ENCODE assay signal across 9 cellular contexts in genomic region chrX:140664939-140665338, GRCh38. TPM values are rescaled to one million over a fixed set of nuclear protein-coding genes. Genes with fewer than 3 reads are reported as not detected.
DNase-seq lines count a peak whose midpoint lies in the region; ATAC-seq and TF ChIP-seq lines count a peak whose summit lies in the region.
"Had no signal": no experiment of that assay in that cellular context is flagged by ENCODE, and none has a peak within 500 bp of the region (broad histone marks: within the 10 kb centered on the region; RNA-seq: fewer than 3 reads in every experiment).

No MANE protein-coding gene starts in this region.

- no peak overlapping the region for H3K23ac ChIP-seq in mesenchymal stem cell (ENCODE audit: low read length in 2 of 2)

- no peak overlapping the region for H4K91ac ChIP-seq in mesenchymal stem cell (ENCODE audit: low read length)

- no peaks in the 10 kb centered on the region for H3K36me3 ChIP-seq in mesenchymal stem cell (ENCODE audit: control insufficient read depth in 1 of 2, insufficient read depth in 2 of 2, low read depth in 1 of 2, low read length in 2 of 2)

- no peak overlapping the region for H2BK12ac ChIP-seq in mesenchymal stem cell (ENCODE audit: low read length in 2 of 2)

- no peak overlapping the region for H3K14ac ChIP-seq in mesenchymal stem cell (ENCODE audit: low read length in 2 of 2)

- peaks cover 0 to 5% of the 10 kb centered on the region in 2 experiments for H3K27me3 ChIP-seq in mesenchymal stem cell (ENCODE audit: control insufficient read depth in 1 of 2, insufficient read depth in 1 of 2, low read length in 2 of 2)

- in situ Hi-C loops in astrocyte of the cerebellum (cut with HindIII; ENCODE audit: low sequenced_read_pairs), result no loop called here

- TF ChIP-seq CTCF in astrocyte of the cerebellum (IDR thresholded peaks at IDR 0.05; ENCODE audit: low read depth, low read length, missing control alignments), result peak; percentile 10

- no peak overlapping the region for H3K4ac ChIP-seq in mesenchymal stem cell (ENCODE audit: low read depth in 1 of 2, low read length in 2 of 2)

- no peak overlapping the region for H2AFZ ChIP-seq in mesenchymal stem cell (ENCODE audit: low read depth, low read length)

- H3K18ac ChIP-seq in mesenchymal stem cell (ENCODE audit: low read depth in 1 of 2, low read length in 2 of 2), result no peak overlapping the region

- no peak overlapping the region for H2BK120ac ChIP-seq in mesenchymal stem cell (ENCODE audit: low read depth, low read length)

- H2AK5ac ChIP-seq in mesenchymal stem cell (ENCODE audit: low read length, severe bottlenecking), result no peak overlapping the region

- no peak overlapping the region for H3K4me3 ChIP-seq in Jurkat, Clone E6-1 (ENCODE audit: low read length)
- H3K4me3 ChIP-seq in astrocyte of the cerebellum (ENCODE audit: low read depth, low read length) (no peak overlapping the region), mesenchymal stem cell (ENCODE audit: insufficient read depth in 1 of 2, low read depth in 1 of 2, low read length in 2 of 2) (no peak overlapping the region)

- no peak overlapping the region for H3K9ac ChIP-seq in mesenchymal stem cell (ENCODE audit: low read length)

- 42% methylated on average over 2 of the region's 3 CpGs for WGBS in mesenchymal stem cell

- no peak overlapping the region for H2BK5ac ChIP-seq in mesenchymal stem cell (ENCODE audit: low read depth, low read length, poor library complexity, severe bottlenecking)

- DNase-seq in GM03348 (ENCODE audit: low spot score) (peak; percentile 27), astrocyte of the cerebellum (ENCODE audit: low read depth) (peak; percentile 27), mesenchymal stem cell (peak; percentile 25), NCI-H1092 treated with DMSO at 0.1 percent for 48 hours (lab: John Stamatoyannopoulos, UW) (no peak)
- peak; percentile 15 for DNase-seq in Jurkat, Clone E6-1 (ENCODE audit: low read depth, low spot score)
- DNase-seq: activated CD4-positive, alpha-beta T cell treated with anti-CD3 and anti-CD28 coated beads for 48 hours had no signal

- no peaks in the 10 kb centered on the region for H3K9me3 ChIP-seq in mesenchymal stem cell (ENCODE audit: control insufficient read depth, low read length)

- no peak overlapping the region for H3K27ac ChIP-seq in mesenchymal stem cell (ENCODE audit: low read length, poor library complexity, severe bottlenecking)

- H3K79me1 ChIP-seq in mesenchymal stem cell (replicated peaks; ENCODE audit: low read length, poor library complexity, severe bottlenecking), result no peaks in the 10 kb centered on the region

- H4K8ac ChIP-seq in mesenchymal stem cell (ENCODE audit: low read length), result no peak overlapping the region

- H3K4me2 ChIP-seq in mesenchymal stem cell (ENCODE audit: low read length, poor library complexity, severe bottlenecking), result no peak overlapping the region

- H2BK15ac ChIP-seq in mesenchymal stem cell (ENCODE audit: low read depth, poor library complexity, severe bottlenecking), result no peak overlapping the region

- ATAC-seq in GM18520 (IDR thresholded peaks at IDR 0.05; ENCODE audit: unreplicated experiment), result no peak
- ATAC-seq in GM21515 (IDR thresholded peaks at IDR 0.05; ENCODE audit: unreplicated experiment), result no peak
- ATAC-seq in HG02852 (IDR thresholded peaks at IDR 0.05; ENCODE audit: unreplicated experiment), result no peak

- H3K4me1 ChIP-seq in mesenchymal stem cell (ENCODE audit: control insufficient read depth, insufficient read depth, low read depth, low read length), result no peaks in the 10 kb centered on the region

RNA-seq across cellular contexts. Expression of gene LINC00632, which starts 44.6 kb away (rescaled TPM):
- not detected for polyA plus RNA-seq in Jurkat, Clone E6-1 (2012; ENCODE audit: insufficient read depth, insufficient read length)
- polyA plus RNA-seq in mesenchymal stem cell (2013, experiment 1 of 2), result 73.7 TPM
- polyA plus RNA-seq in mesenchymal stem cell (2013, experiment 2 of 2), result 75.8 TPM
